31 cellular contexts compared by ENCODE assay signal in the genomic region with DNA sequence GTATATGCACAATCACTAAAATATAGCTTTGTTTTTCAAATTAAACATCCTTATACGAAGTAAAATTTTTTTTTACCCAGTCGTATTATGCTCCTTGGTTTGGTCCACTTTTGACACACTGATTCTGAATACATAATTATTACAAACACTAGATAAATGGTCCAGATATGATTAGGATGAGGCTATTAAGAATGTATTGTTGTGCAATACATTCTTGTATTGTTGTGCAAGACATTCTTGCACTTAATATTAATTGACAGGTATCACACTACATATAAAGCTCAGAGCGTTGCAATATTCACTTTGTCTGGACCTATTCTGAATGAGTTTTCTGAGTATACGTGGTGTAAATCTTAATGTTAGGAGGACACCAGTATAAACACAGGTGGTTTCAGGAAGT.
"Had no signal": no experiment of that assay in that cellular context is flagged by ENCODE, and none has a peak within 500 bp of the region (broad histone marks: within the 10 kb centered on the region; RNA-seq: fewer than 3 reads in every experiment).

No MANE protein-coding gene starts in this region.

- H3K9me3 ChIP-seq: ovary, psoas muscle, spleen, suprapubic skin, testis, tibial artery, transverse colon, upper lobe of right lung, uterus had no signal

- H3K36me3 ChIP-seq: neural progenitor cell, ovary, spleen, suprapubic skin, tibial artery, transverse colon, upper lobe of right lung, uterus had no signal

- H3K9me3 Mint-ChIP-seq: neural progenitor cell; stimulated activated memory B cell treated with anti-CD40 and anti-IgM and Interleukin-4, amounts not matched to agents 10 μg/mL and 1 μg/mL and 100 μg/mL, for 72 hours; stimulated activated naive CD8-positive, alpha-beta T cell treated with anti-CD3 and anti-CD28 coated beads, Interleukin-15, amount 100 ng/mL, for 72 hours; type B pancreatic cell had no signal

- H3K36me3 Mint-ChIP-seq: natural killer cell; neural progenitor cell; stimulated activated memory B cell treated with anti-CD40 and anti-IgM and Interleukin-4, amounts not matched to agents 10 μg/mL and 1 μg/mL and 100 μg/mL, for 72 hours; type B pancreatic cell had no signal

- ATAC-seq: natural killer cell; psoas muscle; right cardiac atrium; sciatic nerve; stimulated activated memory B cell treated with anti-CD40 and anti-IgM and Interleukin-4, amounts not matched to agents 10 μg/mL and 1 μg/mL and 100 μg/mL, for 72 hours; stimulated activated naive CD8-positive, alpha-beta T cell treated with anti-CD3 and anti-CD28 coated beads, Interleukin-15, amount 100 ng/mL, for 72 hours; stimulated activated naive CD8-positive, alpha-beta T cell treated with anti-CD3 and anti-CD28 coated beads, Interleukin-15, Interleukin-2, amounts not matched to agents 100 U/mL and 50 U/mL, for 24 hours; upper lobe of right lung had no signal

- H3K4me3 ChIP-seq: neural progenitor cell, ovary, psoas muscle, skin epidermis, smooth muscle cell, spleen, suprapubic skin, testis, tibial artery, transverse colon, upper lobe of right lung, uterus had no signal

- H3K4me3 Mint-ChIP-seq: natural killer cell; nephron; neural progenitor cell; stimulated activated memory B cell treated with anti-CD40 and anti-IgM and Interleukin-4, amounts not matched to agents 10 μg/mL and 1 μg/mL and 100 μg/mL, for 72 hours; stimulated activated naive CD8-positive, alpha-beta T cell treated with anti-CD3 and anti-CD28 coated beads, Interleukin-15, amount 100 ng/mL, for 72 hours; type B pancreatic cell had no signal

- DNase-seq: natural killer cell; occipital lobe; ovary; posterior cingulate gyrus; psoas muscle; right cardiac atrium; spleen; stimulated activated CD4-positive, alpha-beta T cell treated with anti-CD3 and anti-CD28 coated beads, Interleukin-12 subunit alpha, Interleukin-12 subunit beta, amount 100 ng/mL, for 4 hours; stimulated activated CD4-positive, alpha-beta T cell treated with anti-CD3 and anti-CD28 coated beads, Interleukin-1b, Interleukin-23, amount 100 ng/mL, for 48 hours; stimulated activated CD4-positive, alpha-beta T cell treated with anti-CD3 and anti-CD28 coated beads, Interleukin-4, amount 100 ng/mL, for 1 hour; stimulated activated CD4-positive, alpha-beta T cell treated with anti-CD3 and anti-CD28 coated beads, Interleukin-4, amount 100 ng/mL, for 4 hours; stimulated activated CD8-positive, alpha-beta memory T cell treated with anti-CD3 and anti-CD28 coated beads, Interleukin-4, amount 100 ng/mL, for 48 hours; stimulated activated naive CD4-positive, alpha-beta T cell; stimulated activated naive CD8-positive, alpha-beta T cell treated with anti-CD3 and anti-CD28 coated beads, Interleukin-15, amount 100 ng/mL, for 72 hours; stimulated activated naive CD8-positive, alpha-beta T cell treated with anti-CD3 and anti-CD28 coated beads, Interleukin-15, Interleukin-2, amounts not matched to agents 100 U/mL and 50 U/mL, for 24 hours; substantia nigra; testis; tibial artery; transverse colon; upper lobe of right lung; uterus had no signal

- H3K27me3 Mint-ChIP-seq: progenitor cell of endocrine pancreas; stimulated activated memory B cell treated with anti-CD40 and anti-IgM and Interleukin-4, amounts not matched to agents 10 μg/mL and 1 μg/mL and 100 μg/mL, for 72 hours; stimulated activated naive CD8-positive, alpha-beta T cell treated with anti-CD3 and anti-CD28 coated beads, Interleukin-15, amount 100 ng/mL, for 72 hours; type B pancreatic cell had no signal

- H3K27me3 ChIP-seq: neural progenitor cell, ovary, spleen, suprapubic skin, testis, tibial artery, transverse colon, upper lobe of right lung had no signal

- H3K9ac ChIP-seq: neural progenitor cell, parathyroid adenoma had no signal

- H3K79me2 ChIP-seq: parathyroid adenoma had no signal

- H2AFZ ChIP-seq: neural progenitor cell, parathyroid adenoma had no signal

- H3K4me1 ChIP-seq: neural progenitor cell, parathyroid adenoma, psoas muscle, spleen, suprapubic skin, testis, tibial artery, transverse colon, upper lobe of right lung, uterus had no signal

- H3K27ac ChIP-seq: neural progenitor cell, ovary, parathyroid adenoma, psoas muscle, skin epidermis, spleen, suprapubic skin, testis, tibial artery, transverse colon, upper lobe of right lung, uterus had no signal

- H3K4me2 ChIP-seq: neural progenitor cell, smooth muscle cell had no signal

- H3K4me1 Mint-ChIP-seq: natural killer cell; nephron; neural progenitor cell; stimulated activated memory B cell treated with anti-CD40 and anti-IgM and Interleukin-4, amounts not matched to agents 10 μg/mL and 1 μg/mL and 100 μg/mL, for 72 hours; stimulated activated naive CD8-positive, alpha-beta T cell treated with anti-CD3 and anti-CD28 coated beads, Interleukin-15, amount 100 ng/mL, for 72 hours had no signal

- H3K27ac Mint-ChIP-seq: natural killer cell; nephron; neural progenitor cell; progenitor cell of endocrine pancreas; stimulated activated memory B cell treated with anti-CD40 and anti-IgM and Interleukin-4, amounts not matched to agents 10 μg/mL and 1 μg/mL and 100 μg/mL, for 72 hours; stimulated activated naive CD8-positive, alpha-beta T cell treated with anti-CD3 and anti-CD28 coated beads, Interleukin-15, amount 100 ng/mL, for 72 hours; type B pancreatic cell had no signal
